Comparison of ENCODE assay signal across 17 cellular contexts in genomic region chr13:24075137-24075975, GRCh38.
A peak's percentile ranks its signal among the peaks of the same experiment; 100 is the strongest.
DNase-seq lines count a peak whose midpoint lies in the region; ATAC-seq, FAIRE-seq and TF ChIP-seq lines count a peak whose summit lies in the region.
"Had no signal": no experiment of that assay in that cellular context is flagged by ENCODE, and none has a peak within 500 bp of the region (broad histone marks: within the 10 kb centered on the region; RNA-seq: fewer than 3 reads in every experiment).

No MANE protein-coding gene starts in this region.

- TF ChIP-seq POLR2A in prostate gland (IDR thresholded peaks at IDR 0.05) (no peak), testis (IDR thresholded peaks at IDR 0.05) (no peak), lower leg skin (IDR thresholded peaks at IDR 0.05) (no peak)

- no peak for ATAC-seq in HG03378 (IDR thresholded peaks at IDR 0.05; ENCODE audit: unreplicated experiment)
- ATAC-seq in GM19463 (IDR thresholded peaks at IDR 0.05; ENCODE audit: unreplicated experiment): no peak

- TF ChIP-seq CTCF in Calu3 (IDR thresholded peaks at IDR 0.05; ENCODE audit: unreplicated experiment) (no peak), bronchial epithelial cell (IDR thresholded peaks at IDR 0.05; ENCODE audit: insufficient read depth, low read length, severe bottlenecking) (no peak), kidney (IDR thresholded peaks at IDR 0.05; ENCODE audit: borderline replicate concordance, extremely low read depth, insufficient read depth) (no peak), prostate gland (IDR thresholded peaks at IDR 0.05) (no peak), testis (IDR thresholded peaks at IDR 0.05) (no peak), lower leg skin (IDR thresholded peaks at IDR 0.05) (no peak)

- H3K27ac ChIP-seq in kidney (ENCODE audit: low read depth in 2 of 2, low read length in 2 of 2) (peak overlapping the region; percentile 74 to 83), prostate gland (peak overlapping the region; percentile 43 to 62), testis (no peak overlapping the region)
- H3K27ac ChIP-seq: parathyroid adenoma had no signal

- CTCF ChIA-PET in Calu3 (lab: Charles Lee): interaction anchor here (0.6 to 1.1 kb wide), 2 partner anchors 73 to 101 kb away, joined by 3 to 4 read pairs; no protein-coding TSS in a partner anchor

- peak overlapping the region; percentile 69 for H3K4me3 Mint-ChIP-seq in Calu3 (ENCODE audit: low read depth, unreplicated experiment)
- H3K4me3 Mint-ChIP-seq: central memory CD8-positive, alpha-beta T cell; mesothelial cell of epicardium had no signal

- H3K4me1 ChIP-seq in kidney (ENCODE audit: control insufficient read depth in 1 of 2, insufficient read depth in 1 of 2, low read depth in 1 of 2, low read length in 2 of 2) (peaks cover 16 to 30% of the 10 kb centered on the region in 2 donors), prostate gland (replicated peaks) (no peaks in the 10 kb centered on the region), testis (no peaks in the 10 kb centered on the region)
- H3K4me1 ChIP-seq: parathyroid adenoma had no signal

- H3K27ac Mint-ChIP-seq in Calu3 (ENCODE audit: unreplicated experiment): no peak overlapping the region
- H3K27ac Mint-ChIP-seq: mesothelial cell of epicardium had no signal

- H3K36me3 Mint-ChIP-seq in Calu3 (ENCODE audit: insufficient read depth, unreplicated experiment): peaks cover 6% of the 10 kb centered on the region
- H3K36me3 Mint-ChIP-seq: mesothelial cell of epicardium had no signal

- no peak overlapping the region for H3K4me3 ChIP-seq in bronchial epithelial cell (ENCODE audit: low read depth, low read length)
- peak overlapping the region in 1 of 2 donors; percentile 45 for H3K4me3 ChIP-seq in kidney (ENCODE audit: low read length in 2 of 2)
- H3K4me3 ChIP-seq in prostate gland: no peak overlapping the region
- no peak overlapping the region for H3K4me3 ChIP-seq in testis
- H3K4me3 ChIP-seq in lower leg skin (ENCODE audit: low read depth, poor library complexity, severe bottlenecking): no peak overlapping the region

- H3K9me3 ChIP-seq in kidney (ENCODE audit: control insufficient read depth in 1 of 2, low read length in 2 of 2) (no peaks in the 10 kb centered on the region), prostate gland (no peaks in the 10 kb centered on the region), testis (no peaks in the 10 kb centered on the region)

- H3K4me1 Mint-ChIP-seq in Calu3 (ENCODE audit: low read depth, unreplicated experiment): peaks cover 45% of the 10 kb centered on the region
- H3K4me1 Mint-ChIP-seq: central memory CD8-positive, alpha-beta T cell; mesothelial cell of epicardium had no signal

- FAIRE-seq in bronchial epithelial cell (lab: Jason Lieb, UNC): no peak
- peak; percentile 66 for FAIRE-seq in kidney (lab: Jason Lieb, UNC)

- 64% methylated on average over 7 of the region's 7 CpGs for WGBS in prostate gland
- WGBS in testis, 2 donors: 56 to 88% methylated on average over 7 of the region's 7 CpGs
- 45 to 64% methylated on average over 7 of the region's 7 CpGs for WGBS in lower leg skin, 2 donors

- H3K9ac ChIP-seq in kidney (ENCODE audit: low read length in 2 of 2): peak overlapping the region in 1 of 2 donors; percentile 47
- H3K9ac ChIP-seq: parathyroid adenoma had no signal

- intact Hi-C loops in Calu3 (cut with micrococcal nuclease; ENCODE audit: unreplicated experiment) (no loop called here), kidney (cut with DNase I) (no loop called here), prostate gland (cut with DNase I) (no loop called here), testis (cut with DNase I; ENCODE audit: low total_unique reads) (no loop called here), lower leg skin (cut with DNase I; ENCODE audit: low total_unique reads) (no loop called here)

- H3K36me3 ChIP-seq in bronchial epithelial cell (ENCODE audit: control insufficient read depth, insufficient read depth, low read length) (no peaks in the 10 kb centered on the region), kidney (ENCODE audit: control insufficient read depth in 1 of 2, insufficient read depth in 2 of 2, low read length in 2 of 2) (no peaks in the 10 kb centered on the region), prostate gland (no peaks in the 10 kb centered on the region), testis (ENCODE audit: low read depth, missing control alignments) (no peaks in the 10 kb centered on the region)

- BruUV-seq in Calu3 (replicated peaks; lab: Mats Ljungman, UMichigan): no TSS peak

- H3K27me3 ChIP-seq in bronchial epithelial cell (ENCODE audit: control insufficient read depth, insufficient read depth, low read length): no peaks in the 10 kb centered on the region
- H3K27me3 ChIP-seq in prostate gland (replicated peaks; ENCODE audit: insufficient read depth): no peaks in the 10 kb centered on the region
- no peaks in the 10 kb centered on the region for H3K27me3 ChIP-seq in testis

- H3K27me3 Mint-ChIP-seq in Calu3 (ENCODE audit: unreplicated experiment): no peaks in the 10 kb centered on the region

- DNase-seq in Calu3 (no peak), bronchial epithelial cell (ENCODE audit: low read depth) (peak; percentile 54), kidney (no peak), prostate gland (ENCODE audit: low spot score) (no peak), testis (no peak), lower leg skin (ENCODE audit: low spot score in 2 of 2) (no peak)
- DNase-seq: activated CD4-positive, CD25-positive, alpha-beta regulatory T cell; activated CD8-positive, alpha-beta memory T cell treated with anti-CD3 and anti-CD28 coated beads, Interleukin-2, amount 50 U/mL, for 4 hours; activated naive CD4-positive, alpha-beta T cell treated with anti-CD3 and anti-CD28 coated beads, Interleukin-2, amount 50 U/mL, for 16 hours; EL; NCI-H1105 treated with DMSO at 0.1 percent for 48 hours; SW 1271 had no signal

- H3K9me3 Mint-ChIP-seq in Calu3 (ENCODE audit: low read depth, unreplicated experiment): no peaks in the 10 kb centered on the region
- H3K9me3 Mint-ChIP-seq: central memory CD8-positive, alpha-beta T cell; mesothelial cell of epicardium had no signal

Comparison
In these comparisons a context has a peak if more than half of its experiments do, and no peak if none do; other contexts are left out.
1. H3K27ac ChIP-seq: peak in kidney (2 of 2) and prostate gland (2 of 2); none in testis (0 of 2).